Comparison of ENCODE assay signal across 12 cellular contexts in genomic region chr1:15957221-15958090, GRCh38. TPM values are rescaled to one million over a fixed set of nuclear protein-coding genes. Genes with fewer than 3 reads are reported as not detected.
DNase-seq lines count a peak whose midpoint lies in the region; ATAC-seq and TF ChIP-seq lines count a peak whose summit lies in the region.
"Had no signal": no experiment of that assay in that cellular context is flagged by ENCODE, and none has a peak within 500 bp of the region (broad histone marks: within the 10 kb centered on the region; RNA-seq: fewer than 3 reads in every experiment).

No MANE protein-coding gene starts in this region.

- H3K23ac ChIP-seq in mesendoderm (ENCODE audit: low read length): no peak overlapping the region

- H3K9ac ChIP-seq in BLaER1: peak overlapping the region; percentile 16; the same call in 1 of the 2 replicates
- peak overlapping the region; percentile 24 for H3K9ac ChIP-seq in mesendoderm (ENCODE audit: low read length)

- no peak overlapping the region for H4K8ac ChIP-seq in mesendoderm (ENCODE audit: low read depth, low read length)

- CTCF ChIA-PET in HEK293 (lab: Yijun Ruan, JAX): interaction anchor here (0.6 to 3.4 kb wide), 5 partner anchors 11 to 124 kb away, joined by 3 to 16 read pairs (median 3); partner anchors contain the start of gene ZBTB17

- H3K4ac ChIP-seq in mesendoderm (ENCODE audit: low read depth, low read length): no peak overlapping the region

- H2AK5ac ChIP-seq in mesendoderm (ENCODE audit: low read length): no peak overlapping the region

- TF ChIP-seq CTCF in HEK293 (tag by site-specific recombination; IDR thresholded peaks at IDR 0.05) (no peak), astrocyte of the spinal cord (IDR thresholded peaks at IDR 0.05; ENCODE audit: low read depth, low read length) (peak; percentile 61), GM10266 (IDR thresholded peaks at IDR 0.05; ENCODE audit: control insufficient read depth, insufficient read depth, low read depth, missing control alignments) (no peak)

- no peak for ATAC-seq in HG03159 (IDR thresholded peaks at IDR 0.05; ENCODE audit: unreplicated experiment)

- H3K56ac ChIP-seq in mesendoderm (ENCODE audit: low read length): no peak overlapping the region

- no peak overlapping the region for H2BK5ac ChIP-seq in mesendoderm (ENCODE audit: low read length)

- no peak overlapping the region for H4K5ac ChIP-seq in mesendoderm (ENCODE audit: low read length)

- H3K4me3 ChIP-seq in BLaER1 (no peak overlapping the region), HEK293 (ENCODE audit: low read depth, low read length) (no peak overlapping the region), astrocyte of the spinal cord (ENCODE audit: low read depth, low read length) (no peak overlapping the region), mesendoderm (ENCODE audit: low read length) (no peak overlapping the region)
- H3K4me3 ChIP-seq: coronary artery, PC-9 had no signal

- H3K79me2 ChIP-seq in mesendoderm (ENCODE audit: control insufficient read depth, insufficient read depth, low read length): no peaks in the 10 kb centered on the region

- H3K18ac ChIP-seq in mesendoderm (ENCODE audit: low read length): no peak overlapping the region

- H3K9me3 ChIP-seq in BLaER1 (no peaks in the 10 kb centered on the region), HEK293 (ENCODE audit: control insufficient read depth, insufficient read depth, low read depth, low read length) (no peaks in the 10 kb centered on the region)

- H4K20me1 ChIP-seq in BLaER1: peaks cover 97% of the 10 kb centered on the region

- H3K4me2 ChIP-seq in BLaER1 (peak overlapping the region; percentile 53), mesendoderm (ENCODE audit: low read length) (no peak overlapping the region)
- H3K4me2 ChIP-seq: PC-9 had no signal

- H2BK120ac ChIP-seq in mesendoderm (ENCODE audit: low read depth, low read length): no peak overlapping the region

- POLR2A ChIA-PET in HEK293 (lab: Yijun Ruan, JAX): interaction anchor here (0.6 to 0.7 kb wide), 2 partner anchors 14 to 1564 kb away, joined by 4 read pairs; no protein-coding TSS in a partner anchor

- H2BK15ac ChIP-seq in mesendoderm (replicated peaks; ENCODE audit: low read depth): no peak overlapping the region

- in situ Hi-C loops in astrocyte of the spinal cord (cut with HindIII; ENCODE audit: low sequenced_read_pairs): no loop called here

- DNase-seq in astrocyte of the spinal cord (ENCODE audit: low read depth, low spot score): no peak
- DNase-seq in mesendoderm: peak; percentile 72
- no peak for DNase-seq in 8988T
- no peak for DNase-seq in hippocampal formation (lab: John Stamatoyannopoulos, UW)
- DNase-seq in GM10266 (ENCODE audit: extremely low spot score): no peak
- DNase-seq: activated CD4-positive, alpha-beta T cell treated with anti-CD3 and anti-CD28 coated beads, Interleukin-2, amount 50 U/mL, for 4 hours; NCI-H1092; PC-9 had no signal

- no peaks in the 10 kb centered on the region for H3K27me3 ChIP-seq in BLaER1
- no peaks in the 10 kb centered on the region for H3K27me3 ChIP-seq in mesendoderm (ENCODE audit: insufficient read depth, low read length, poor library complexity)

- no CpG with 5 or more reads among the region's 15 CpGs for WGBS in mesendoderm (ENCODE audit: extremely low coverage, insufficient coverage, low lambda C conversion rate)

- peaks cover 12% of the 10 kb centered on the region for H3K79me1 ChIP-seq in mesendoderm (ENCODE audit: low read length)

- H3K27ac ChIP-seq in BLaER1 (no peak overlapping the region), HEK293 (ENCODE audit: extremely low read depth, low read depth, low read length) (no peak overlapping the region), mesendoderm (ENCODE audit: low read depth, low read length) (no peak overlapping the region)
- H3K27ac ChIP-seq: PC-9 had no signal

- H3K36me3 ChIP-seq in BLaER1 (peaks cover 51% of the 10 kb centered on the region), HEK293 (ENCODE audit: control insufficient read depth in 2 of 2, insufficient read depth in 1 of 2, low read length in 2 of 2) (peaks cover 0 to 29% of the 10 kb centered on the region in 2 experiments; a peak in 2 of 3 replicates), mesendoderm (ENCODE audit: control insufficient read depth, insufficient read depth, low read length) (no peaks in the 10 kb centered on the region)

- peaks cover 94% of the 10 kb centered on the region for H3K4me1 ChIP-seq in BLaER1
- H3K4me1 ChIP-seq in HEK293 (ENCODE audit: control insufficient read depth, insufficient read depth, low read length): peaks cover 5% of the 10 kb centered on the region; the same call in 1 of the 2 replicates
- H3K4me1 ChIP-seq in mesendoderm (ENCODE audit: control insufficient read depth, low read depth, low read length): peaks cover 7% of the 10 kb centered on the region

TF ChIP-seq in HEK293, 187 proteins besides CTCF, POLR2A, EP300 and RAD21 (continues in another document):
- TF ChIP-seq ATF2 (tag by site-specific recombination; IDR thresholded peaks at IDR 0.05; ENCODE audit: low read depth) (no peak), ZFHX2 (tag by site-specific recombination; conservative IDR thresholded peaks at IDR 0.05) (no peak), ZNF426 (tag by site-specific recombination; IDR thresholded peaks at IDR 0.05) (no peak), ZNF664 (tag by site-specific recombination; IDR thresholded peaks at IDR 0.05) (no peak), HIC1 (tag by site-specific recombination; IDR thresholded peaks at IDR 0.05) (no peak), ZNF701 (tag by site-specific recombination; IDR thresholded peaks at IDR 0.05) (no peak), GFI1B (tag by site-specific recombination; IDR thresholded peaks at IDR 0.05) (no peak), ZNF394 (tag by site-specific recombination; IDR thresholded peaks at IDR 0.05; ENCODE audit: borderline replicate concordance) (no peak), ZNF423 (tag by site-specific recombination; IDR thresholded peaks at IDR 0.05) (no peak), GLIS1 (tag by site-specific recombination; IDR thresholded peaks at IDR 0.05) (peak; percentile 63; the same call in 1 of the 2 replicates), ZNF366 (tag by site-specific recombination; conservative IDR thresholded peaks at IDR 0.05) (0 out of 2 replicates have a peak, but pooled peaks have one; percentile 20), ZNF623 (tag by site-specific recombination; IDR thresholded peaks at IDR 0.05) (0 out of 2 replicates have a peak, but pooled peaks have one; percentile 45), ZNF26 (tag by site-specific recombination; IDR thresholded peaks at IDR 0.05) (no peak), ZNF266 (tag by site-specific recombination; IDR thresholded peaks at IDR 0.05; ENCODE audit: low read depth) (no peak), ZNF221 (tag by site-specific recombination; IDR thresholded peaks at IDR 0.05; ENCODE audit: borderline replicate concordance) (no peak), ZNF488 (tag by site-specific recombination; IDR thresholded peaks at IDR 0.05) (no peak), ZNF707 (tag by site-specific recombination; IDR thresholded peaks at IDR 0.05) (no peak)

RNA-seq across cellular contexts. Expression of gene ZBTB17, which starts 18.4 kb away (rescaled TPM):
- 16.0 TPM for polyA plus RNA-seq in mesendoderm (2013, experiment 1 of 2)
- polyA plus RNA-seq in mesendoderm (2013, experiment 2 of 2): 15.4 TPM

RNA-seq across cellular contexts. Expression of gene SRARP, which starts 46.6 kb away (rescaled TPM):
- polyA plus RNA-seq in mesendoderm (2013, experiment 1 of 2): 0.03 TPM
- polyA plus RNA-seq in mesendoderm (2013, experiment 2 of 2): 0.04 TPM
